In the genomic region with DNA sequence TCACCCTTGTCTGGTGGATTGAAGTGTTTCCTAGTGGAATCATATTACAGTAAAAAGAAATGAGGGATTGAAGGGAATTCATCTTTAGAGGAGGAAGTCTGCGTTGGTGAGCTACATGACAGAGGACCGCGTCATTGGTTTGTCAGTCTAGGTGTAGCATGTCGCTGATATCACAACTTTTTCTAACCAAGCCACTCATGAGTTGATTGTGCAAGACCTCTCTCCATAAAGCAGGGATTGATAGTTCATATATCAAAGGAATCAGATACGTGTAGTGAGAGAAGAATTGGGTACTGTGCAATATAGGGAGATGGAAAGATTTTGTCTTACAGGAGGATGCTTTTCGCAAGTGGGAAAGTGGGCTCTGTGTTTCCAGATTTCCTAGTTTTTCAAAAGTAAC, we compare ENCODE assay signal across 32 cellular contexts.
"Had no signal": no experiment of that assay in that cellular context is flagged by ENCODE, and none has a peak within 500 bp of the region (broad histone marks: within the 10 kb centered on the region; RNA-seq: fewer than 3 reads in every experiment).

No MANE protein-coding gene starts in this region.

- H3K9me3 Mint-ChIP-seq: natural killer cell; nephron; neural progenitor cell; stimulated activated memory B cell treated with anti-CD40 and anti-IgM and Interleukin-4, amounts not matched to agents 10 μg/mL and 1 μg/mL and 100 μg/mL, for 72 hours; stimulated activated naive CD8-positive, alpha-beta T cell treated with anti-CD3 and anti-CD28 coated beads, Interleukin-15, amount 100 ng/mL, for 72 hours; type B pancreatic cell had no signal

- ATAC-seq: naive thymus-derived CD4-positive, alpha-beta T cell; natural killer cell; psoas muscle; right cardiac atrium; sciatic nerve; stimulated activated memory B cell treated with anti-CD40 and anti-IgM and Interleukin-4, amounts not matched to agents 10 μg/mL and 1 μg/mL and 100 μg/mL, for 72 hours; stimulated activated naive CD8-positive, alpha-beta T cell treated with anti-CD3 and anti-CD28 coated beads, Interleukin-15, amount 100 ng/mL, for 72 hours; stimulated activated naive CD8-positive, alpha-beta T cell treated with anti-CD3 and anti-CD28 coated beads, Interleukin-15, Interleukin-2, amounts not matched to agents 100 U/mL and 50 U/mL, for 24 hours; upper lobe of right lung had no signal

- H3K27me3 Mint-ChIP-seq: progenitor cell of endocrine pancreas; stimulated activated memory B cell treated with anti-CD40 and anti-IgM and Interleukin-4, amounts not matched to agents 10 μg/mL and 1 μg/mL and 100 μg/mL, for 72 hours; stimulated activated naive CD8-positive, alpha-beta T cell treated with anti-CD3 and anti-CD28 coated beads, Interleukin-15, amount 100 ng/mL, for 72 hours; type B pancreatic cell had no signal

- H3K4me3 ChIP-seq: neural progenitor cell, ovary, psoas muscle, skin epidermis, smooth muscle cell, spleen, suprapubic skin, testis, tibial artery, transverse colon, upper lobe of right lung, uterus had no signal

- H3K27me3 ChIP-seq: neural progenitor cell, ovary, spleen, suprapubic skin, testis, tibial artery, transverse colon, upper lobe of right lung, uterus had no signal

- H3K4me2 ChIP-seq: neural progenitor cell, smooth muscle cell had no signal

- H3K4me1 ChIP-seq: parathyroid adenoma, uterus had no signal

- H3K9me3 ChIP-seq: ovary, psoas muscle, spleen, suprapubic skin, testis, tibial artery, transverse colon, upper lobe of right lung, uterus had no signal

- DNase-seq: naive thymus-derived CD4-positive, alpha-beta T cell; natural killer cell; occipital lobe; ovary; posterior cingulate gyrus; psoas muscle; right cardiac atrium; spleen; stimulated activated CD4-positive, alpha-beta T cell treated with anti-CD3 and anti-CD28 coated beads, Interleukin-12 subunit alpha, Interleukin-12 subunit beta, amount 100 ng/mL, for 4 hours; stimulated activated CD4-positive, alpha-beta T cell treated with anti-CD3 and anti-CD28 coated beads, Interleukin-1b, Interleukin-23, amount 100 ng/mL, for 48 hours; stimulated activated CD4-positive, alpha-beta T cell treated with anti-CD3 and anti-CD28 coated beads, Interleukin-4, amount 100 ng/mL, for 1 hour; stimulated activated CD4-positive, alpha-beta T cell treated with anti-CD3 and anti-CD28 coated beads, Interleukin-4, amount 100 ng/mL, for 4 hours; stimulated activated CD8-positive, alpha-beta memory T cell treated with anti-CD3 and anti-CD28 coated beads, Interleukin-4, amount 100 ng/mL, for 48 hours; stimulated activated naive CD4-positive, alpha-beta T cell; stimulated activated naive CD8-positive, alpha-beta T cell treated with anti-CD3 and anti-CD28 coated beads, Interleukin-15, amount 100 ng/mL, for 72 hours; stimulated activated naive CD8-positive, alpha-beta T cell treated with anti-CD3 and anti-CD28 coated beads, Interleukin-15, Interleukin-2, amounts not matched to agents 100 U/mL and 50 U/mL, for 24 hours; substantia nigra; testis; tibial artery; transverse colon; upper lobe of right lung; uterus had no signal

- H2AFZ ChIP-seq: neural progenitor cell, parathyroid adenoma had no signal

- H3K36me3 Mint-ChIP-seq: natural killer cell, neural progenitor cell, type B pancreatic cell had no signal

- H3K27ac Mint-ChIP-seq: naive thymus-derived CD4-positive, alpha-beta T cell; natural killer cell; nephron; neural progenitor cell; progenitor cell of endocrine pancreas; stimulated activated memory B cell treated with anti-CD40 and anti-IgM and Interleukin-4, amounts not matched to agents 10 μg/mL and 1 μg/mL and 100 μg/mL, for 72 hours; stimulated activated naive CD8-positive, alpha-beta T cell treated with anti-CD3 and anti-CD28 coated beads, Interleukin-15, amount 100 ng/mL, for 72 hours; type B pancreatic cell had no signal

- H3K9ac ChIP-seq: neural progenitor cell, parathyroid adenoma had no signal

- H3K4me3 Mint-ChIP-seq: naive thymus-derived CD4-positive, alpha-beta T cell; natural killer cell; neural progenitor cell; stimulated activated memory B cell treated with anti-CD40 and anti-IgM and Interleukin-4, amounts not matched to agents 10 μg/mL and 1 μg/mL and 100 μg/mL, for 72 hours; stimulated activated naive CD8-positive, alpha-beta T cell treated with anti-CD3 and anti-CD28 coated beads, Interleukin-15, amount 100 ng/mL, for 72 hours; type B pancreatic cell had no signal

- H3K27ac ChIP-seq: neural progenitor cell, ovary, parathyroid adenoma, psoas muscle, skin epidermis, spleen, suprapubic skin, testis, tibial artery, transverse colon, upper lobe of right lung, uterus had no signal

- H3K36me3 ChIP-seq: neural progenitor cell, ovary, spleen, suprapubic skin, tibial artery, transverse colon, upper lobe of right lung, uterus had no signal
